8 cellular contexts compared by ENCODE assay signal in the genomic region with DNA sequence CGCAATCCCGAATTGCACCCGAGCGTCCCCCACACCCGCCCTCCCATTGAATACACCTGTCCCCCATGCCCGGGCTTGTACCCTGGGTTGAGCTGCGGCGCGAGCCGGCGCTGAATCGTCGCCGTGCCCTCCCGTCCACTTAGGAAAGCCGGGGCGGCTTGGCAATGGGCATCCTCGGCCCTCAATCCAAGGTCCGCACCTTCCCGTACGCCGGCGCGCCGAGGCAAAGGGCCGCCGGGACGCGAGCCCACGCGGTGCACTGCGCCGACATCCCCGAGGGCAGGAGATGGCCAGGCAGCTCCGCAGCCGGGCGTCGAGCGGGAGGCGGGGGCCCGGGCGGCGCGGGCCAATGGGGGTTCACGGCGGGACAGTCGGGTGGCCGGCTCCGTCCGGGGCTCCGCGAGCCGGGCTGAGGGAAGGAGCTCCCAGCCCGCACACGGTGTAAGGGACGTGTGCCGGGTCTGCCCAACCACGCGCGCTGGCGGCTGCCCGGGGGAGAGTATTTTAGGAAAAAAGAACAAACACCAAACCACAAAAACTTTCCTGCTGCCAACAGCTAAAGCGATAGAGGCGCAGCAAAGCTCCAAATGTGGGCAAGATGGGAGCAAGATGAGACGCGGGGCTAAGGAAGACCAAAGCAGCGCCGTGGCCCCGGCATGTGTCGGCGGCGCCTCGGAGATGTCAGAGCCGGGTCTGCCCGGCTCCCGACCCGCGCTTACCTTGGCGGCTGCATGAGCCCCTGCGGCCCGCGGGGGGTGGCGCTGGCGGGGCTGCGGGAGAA. TPM values are rescaled to one million over a fixed set of nuclear protein-coding genes. Genes with fewer than 3 reads are reported as not detected.
DNase-seq lines count a peak whose midpoint lies in the region; ATAC-seq and TF ChIP-seq lines count a peak whose summit lies in the region.

No MANE protein-coding gene starts in this region.

- WGBS in GM23248 (ENCODE audit: low coverage in 1 of 2, low lambda C conversion rate in 2 of 2, missing lambda C conversion rate in 2 of 2), 2 experiments = 2 to 4% methylated on average over 67 to 78 of the region's 85 CpGs
- WGBS in mesenchymal stem cell = 2% methylated on average over 53 of the region's 85 CpGs
- 1% methylated on average over 18 to 85 of the region's 85 CpGs for WGBS in adrenal gland, 4 donors

- H3K36me3 ChIP-seq in GM23248 (ENCODE audit: low read depth) = no peaks in the 10 kb centered on the region
- H3K36me3 ChIP-seq in PC-9 (ENCODE audit: low read depth) = no peaks in the 10 kb centered on the region
- H3K36me3 ChIP-seq in colonic mucosa = no peaks in the 10 kb centered on the region
- no peaks in the 10 kb centered on the region for H3K36me3 ChIP-seq in mesenchymal stem cell (ENCODE audit: control insufficient read depth in 1 of 2, insufficient read depth in 2 of 2, low read depth in 1 of 2, low read length in 2 of 2)
- H3K36me3 ChIP-seq in upper lobe of right lung = no peaks in the 10 kb centered on the region
- H3K36me3 ChIP-seq in adrenal gland (replicated peaks in 1 of 2) = no peaks in the 10 kb centered on the region

- TF ChIP-seq POLR2A in adrenal gland (IDR thresholded peaks at IDR 0.05) = no peak

- no peak overlapping the region for H4K8ac ChIP-seq in mesenchymal stem cell (ENCODE audit: low read length)

- H3K27me3 Mint-ChIP-seq in Calu3 (ENCODE audit: unreplicated experiment) = peaks cover 75% of the 10 kb centered on the region

- no peaks in the 10 kb centered on the region for H3K9me3 Mint-ChIP-seq in Calu3 (ENCODE audit: low read depth, unreplicated experiment)

- BruUV-seq in Calu3 (replicated peaks; lab: Mats Ljungman, UMichigan) (no TSS peak), PC-9 (replicated peaks; lab: Mats Ljungman, UMichigan) (no TSS peak)

- H4K20me1 ChIP-seq in GM23248 (ENCODE audit: insufficient read depth) (no peaks in the 10 kb centered on the region), PC-9 (ENCODE audit: insufficient read depth) (no peaks in the 10 kb centered on the region)

- peak overlapping the region; percentile 78 for H3K4me2 ChIP-seq in GM23248 (ENCODE audit: unreplicated experiment)
- H3K4me2 ChIP-seq in PC-9 = no peak overlapping the region
- peak overlapping the region; percentile 86 for H3K4me2 ChIP-seq in mesenchymal stem cell (ENCODE audit: low read length, poor library complexity, severe bottlenecking)

- no peak overlapping the region for H3K9ac ChIP-seq in GM23248
- H3K9ac ChIP-seq in colonic mucosa (ENCODE audit: low read depth in 2 of 2, low read length in 2 of 2) = peak overlapping the region in 1 of 2 donors; percentile 28
- H3K9ac ChIP-seq in mesenchymal stem cell (ENCODE audit: low read length) = peak overlapping the region; percentile 22

- H2BK12ac ChIP-seq in mesenchymal stem cell (ENCODE audit: low read length in 2 of 2) = no peak overlapping the region

- ATAC-seq in upper lobe of right lung = peak; percentile 66

- no peak overlapping the region for H3K18ac ChIP-seq in mesenchymal stem cell (ENCODE audit: low read depth in 1 of 2, low read length in 2 of 2)

- peak; percentile 50 for DNase-seq in Calu3
- peak; percentile 35 for DNase-seq in GM23248
- DNase-seq in PC-9 = no peak
- DNase-seq in colonic mucosa = no peak
- DNase-seq in mesenchymal stem cell = peak; percentile 6
- peak; percentile 70 for DNase-seq in upper lobe of right lung
- DNase-seq in adrenal gland = no peak
- no peak for DNase-seq in central memory CD4-positive, alpha-beta T cell

- H2AK5ac ChIP-seq in mesenchymal stem cell (ENCODE audit: low read length, severe bottlenecking) = no peak overlapping the region

- H3K79me2 ChIP-seq in GM23248 (ENCODE audit: insufficient read depth) (no peaks in the 10 kb centered on the region), PC-9 (ENCODE audit: low read depth) (no peaks in the 10 kb centered on the region)

- no peak overlapping the region for H2BK120ac ChIP-seq in mesenchymal stem cell (ENCODE audit: low read depth, low read length)

- peak overlapping the region; percentile 60 for H2AFZ ChIP-seq in GM23248
- no peak overlapping the region for H2AFZ ChIP-seq in PC-9
- H2AFZ ChIP-seq in mesenchymal stem cell (ENCODE audit: low read depth, low read length) = no peak overlapping the region

- H3K14ac ChIP-seq in mesenchymal stem cell (ENCODE audit: low read length in 2 of 2) = no peak overlapping the region

- no peak overlapping the region for H3K27ac ChIP-seq in GM23248
- no peak overlapping the region for H3K27ac ChIP-seq in PC-9
- H3K27ac ChIP-seq in colonic mucosa = peak overlapping the region; percentile 22
- H3K27ac ChIP-seq in mesenchymal stem cell (ENCODE audit: low read length, poor library complexity, severe bottlenecking) = no peak overlapping the region
- no peak overlapping the region for H3K27ac ChIP-seq in upper lobe of right lung
- peak overlapping the region in 1 of 5 donors; percentile 15 for H3K27ac ChIP-seq in adrenal gland

- peaks cover 16% of the 10 kb centered on the region for H3K4me1 Mint-ChIP-seq in Calu3 (ENCODE audit: low read depth, unreplicated experiment)

- CTCF ChIA-PET in Calu3 (lab: Charles Lee) = interaction anchor here (0.6 to 2.4 kb wide), 17 partner anchors 11 to 1031 kb away, joined by 3 to 55 read pairs (median 4); no protein-coding TSS in a partner anchor
- CTCF ChIA-PET in PC-9 (lab: Charles Lee) = interaction anchor here (0.6 to 1.2 kb wide), 2 partner anchors 230 to 642 kb away, joined by 5 read pairs; no protein-coding TSS in a partner anchor

- peaks cover 81% of the 10 kb centered on the region for H3K27me3 ChIP-seq in GM23248 (replicated peaks; ENCODE audit: insufficient read depth)
- H3K27me3 ChIP-seq in PC-9 (ENCODE audit: insufficient read depth, low read depth) = peaks cover 52% of the 10 kb centered on the region
- peaks cover 43% of the 10 kb centered on the region for H3K27me3 ChIP-seq in colonic mucosa
- H3K27me3 ChIP-seq in mesenchymal stem cell (ENCODE audit: control insufficient read depth in 1 of 2, insufficient read depth in 1 of 2, low read length in 2 of 2) = peaks cover 75 to 85% of the 10 kb centered on the region in 2 experiments
- peaks cover 46% of the 10 kb centered on the region for H3K27me3 ChIP-seq in upper lobe of right lung
- peaks cover 43% of the 10 kb centered on the region for H3K27me3 ChIP-seq in adrenal gland

- no peak overlapping the region for H3K23ac ChIP-seq in mesenchymal stem cell (ENCODE audit: low read length in 2 of 2)

- no peak overlapping the region for H2BK15ac ChIP-seq in mesenchymal stem cell (ENCODE audit: low read depth, poor library complexity, severe bottlenecking)

- TF ChIP-seq CTCF in Calu3 (IDR thresholded peaks at IDR 0.05; ENCODE audit: unreplicated experiment) (no peak), PC-9 (conservative IDR thresholded peaks at IDR 0.05) (peak; percentile 11), colonic mucosa (IDR thresholded peaks at IDR 0.05) (no peak), upper lobe of right lung (IDR thresholded peaks at IDR 0.05) (no peak), adrenal gland (IDR thresholded peaks at IDR 0.05) (no peak)

- H3K9me2 ChIP-seq in GM23248 (ENCODE audit: insufficient read depth) (no peaks in the 10 kb centered on the region), PC-9 (ENCODE audit: insufficient read depth) (no peaks in the 10 kb centered on the region)

- H3F3A ChIP-seq in GM23248 (ENCODE audit: insufficient read depth) (no peaks in the 10 kb centered on the region), PC-9 (ENCODE audit: insufficient read depth, low read depth) (no peaks in the 10 kb centered on the region)

- H3K4me1 ChIP-seq in GM23248 (ENCODE audit: insufficient read depth) (no peaks in the 10 kb centered on the region), PC-9 (replicated peaks; ENCODE audit: insufficient read depth) (no peaks in the 10 kb centered on the region), colonic mucosa (peaks cover 8% of the 10 kb centered on the region), mesenchymal stem cell (ENCODE audit: control insufficient read depth, insufficient read depth, low read depth, low read length) (peaks cover 13% of the 10 kb centered on the region), upper lobe of right lung (peaks cover 7% of the 10 kb centered on the region), adrenal gland (replicated peaks in 1 of 2) (peaks cover 4 to 8% of the 10 kb centered on the region in 2 donors)

- POLR2A ChIA-PET in PC-9 (lab: Charles Lee; ENCODE audit: unreplicated experiment) = no interaction called here

- no peak overlapping the region for H4K91ac ChIP-seq in mesenchymal stem cell (ENCODE audit: low read length)

- H2BK5ac ChIP-seq in mesenchymal stem cell (ENCODE audit: low read depth, low read length, poor library complexity, severe bottlenecking) = no peak overlapping the region

- H3K4me3 Mint-ChIP-seq in Calu3 (ENCODE audit: low read depth, unreplicated experiment) = peak overlapping the region; percentile 62

- no peaks in the 10 kb centered on the region for H3K36me3 Mint-ChIP-seq in Calu3 (ENCODE audit: insufficient read depth, unreplicated experiment)

- no peak overlapping the region for H3K4ac ChIP-seq in mesenchymal stem cell (ENCODE audit: low read depth in 1 of 2, low read length in 2 of 2)

- in situ Hi-C loops in GM23248 (cut with MboI) = no loop called here

- no peak overlapping the region for H3K27ac Mint-ChIP-seq in Calu3 (ENCODE audit: unreplicated experiment)

- no peaks in the 10 kb centered on the region for H3K9me3 ChIP-seq in GM23248 (ENCODE audit: low read depth)
- H3K9me3 ChIP-seq in PC-9 (ENCODE audit: insufficient read depth, low read depth) = no peaks in the 10 kb centered on the region
- no peaks in the 10 kb centered on the region for H3K9me3 ChIP-seq in colonic mucosa
- H3K9me3 ChIP-seq in mesenchymal stem cell (ENCODE audit: control insufficient read depth, low read length) = no peaks in the 10 kb centered on the region
- no peaks in the 10 kb centered on the region for H3K9me3 ChIP-seq in upper lobe of right lung
- H3K9me3 ChIP-seq in adrenal gland (replicated peaks in 1 of 3) = no peaks in the 10 kb centered on the region

- H3K79me1 ChIP-seq in mesenchymal stem cell (replicated peaks; ENCODE audit: low read length, poor library complexity, severe bottlenecking) = no peaks in the 10 kb centered on the region

- intact Hi-C loops in Calu3 (cut with micrococcal nuclease; ENCODE audit: unreplicated experiment) (loop anchor here (5.0 to 10.0 kb wide), 4 partner anchors 89 to 526 kb away; no protein-coding TSS in a partner anchor), PC-9 (cut with micrococcal nuclease; ENCODE audit: unreplicated experiment) (loop anchor here (5.0 kb wide), 2 partner anchors 51 to 1029 kb away; no protein-coding TSS in a partner anchor), colonic mucosa (cut with DNase I) (loop anchor here (5.0 kb wide), 1 partner anchor 1034 kb away; no protein-coding TSS in a partner anchor), upper lobe of right lung (cut with DNase I) (no loop called here), adrenal gland (cut with DNase I) (no loop called here)

- H3K4me3 ChIP-seq in GM23248 (peak overlapping the region; percentile 55), PC-9 (no peak overlapping the region), colonic mucosa (peak overlapping the region; percentile 48), mesenchymal stem cell (ENCODE audit: insufficient read depth in 1 of 2, low read depth in 1 of 2, low read length in 2 of 2) (peak overlapping the region; percentile 26 to 76), upper lobe of right lung (peak overlapping the region; percentile 50), adrenal gland (peak overlapping the region in 2 of 4 donors; percentile 4 to 45)

RNA-seq across cellular contexts. Expression of gene RGMA, which starts 0.6 kb away (rescaled TPM):
- total RNA-seq in Calu3 (2022) = 0.73 and 0.78 TPM in 2 replicates
- total RNA-seq in GM23248 (2014; rRNA removed; shearing (Covaris generic)) = 0.76 and 2.0 TPM in 2 replicates
- polyA plus RNA-seq in GM23248 (2016; fragmentation: Nextera tagmentation; extraction: Ambion mirVana) = 0.65 and 0.84 TPM in 2 replicates
- total RNA-seq in PC-9 (2021) = 3.3 and 3.6 TPM in 2 replicates
- 10 to 100 TPM in 1 of 2 donors, 1 to 10 TPM in 1; 4.2 to 12.4 TPM for total RNA-seq in colonic mucosa
- 0.08 TPM for polyA plus RNA-seq in mesenchymal stem cell (2013, experiment 1 of 2)
- 0.07 TPM for polyA plus RNA-seq in mesenchymal stem cell (2013, experiment 2 of 2)
- 4.1 TPM for total RNA-seq in upper lobe of right lung
- total RNA-seq in adrenal gland = 1 to 10 TPM; 2.5 to 9.0 (median 3.4) TPM
- 1 to 10 TPM in 2 of 3 donors, under 1 TPM in 1; 0.75 to 4.1 (median 3.2) TPM for polyA plus RNA-seq in adrenal gland

Comparison
In these comparisons a context has a peak if more than half of its experiments do, and no peak if none do; other contexts are left out.
1. DNase-seq: peak in Calu3 (single experiment), GM23248 (single experiment), mesenchymal stem cell (single experiment) and upper lobe of right lung (single experiment); none in PC-9 (0 of 2), colonic mucosa (single experiment), adrenal gland (0 of 7) and central memory CD4-positive, alpha-beta T cell (single experiment).
2. intact Hi-C loops: an anchor here in Calu3 (5.0 to 10.0 kb wide), PC-9 (5.0 kb wide) and colonic mucosa (5.0 kb wide); none called in upper lobe of right lung and adrenal gland.